In genomic region chr6:156685823-156686428, GRCh38 we compare ENCODE assay signal across 8 cellular contexts.
A peak's percentile ranks its signal among the peaks of the same experiment; 100 is the strongest.
DNase-seq lines count a peak whose midpoint lies in the region; ATAC-seq and TF ChIP-seq lines count a peak whose summit lies in the region.

No MANE protein-coding gene starts in this region.

- H3K79me2 ChIP-seq in ACC112 (ENCODE audit: control insufficient read depth, insufficient read depth, low read length, unreplicated experiment) = no peaks in the 10 kb centered on the region

- H3K27me3 Mint-ChIP-seq in brain = peaks cover 53% of the 10 kb centered on the region

- H3K36me3 ChIP-seq in ACC112 (ENCODE audit: insufficient read depth, low read length) = no peaks in the 10 kb centered on the region

- ATAC-seq in HG03175 (IDR thresholded peaks at IDR 0.05; ENCODE audit: unreplicated experiment) (peak; percentile 0), GM19395 (IDR thresholded peaks at IDR 0.05; ENCODE audit: unreplicated experiment) (no peak), GM21390 (IDR thresholded peaks at IDR 0.05; ENCODE audit: unreplicated experiment) (no peak)

- peak overlapping the region; percentile 93 to 96 (median 94) for H3K4me3 Mint-ChIP-seq in brain

- H3K27ac ChIP-seq in ACC112 (ENCODE audit: low read depth, low read length) = peak overlapping the region; percentile 96

- H3K27ac Mint-ChIP-seq in brain = peak overlapping the region; percentile 98 to 100 (median 99)

- H3K4me3 ChIP-seq in ACC112 (ENCODE audit: low read depth, low read length) = peak overlapping the region; percentile 95

- peaks cover 8% of the 10 kb centered on the region for H3K4me1 ChIP-seq in ACC112 (ENCODE audit: control insufficient read depth, insufficient read depth, low read length, unreplicated experiment)

- H3K36me3 Mint-ChIP-seq in brain = no peaks in the 10 kb centered on the region

- peaks cover 26% of the 10 kb centered on the region for H3K4me1 Mint-ChIP-seq in brain

- H2AFZ ChIP-seq in ACC112 (ENCODE audit: low read length, unreplicated experiment) = peak overlapping the region; percentile 98

- no peaks in the 10 kb centered on the region for H3K9me3 Mint-ChIP-seq in brain

- TF ChIP-seq CTCF in brain (conservative IDR thresholded peaks at IDR 0.05) = no peak

- H3K27me3 ChIP-seq in ACC112 (ENCODE audit: insufficient read depth, low read length) = peaks cover 11% of the 10 kb centered on the region

- DNase-seq in midbrain (lab: John Stamatoyannopoulos, UW) = peak; percentile 82
- no peak for DNase-seq in A172 (ENCODE audit: low spot score)
- DNase-seq in NAMALWA (ENCODE audit: low spot score) = no peak
